In the genomic region with DNA sequence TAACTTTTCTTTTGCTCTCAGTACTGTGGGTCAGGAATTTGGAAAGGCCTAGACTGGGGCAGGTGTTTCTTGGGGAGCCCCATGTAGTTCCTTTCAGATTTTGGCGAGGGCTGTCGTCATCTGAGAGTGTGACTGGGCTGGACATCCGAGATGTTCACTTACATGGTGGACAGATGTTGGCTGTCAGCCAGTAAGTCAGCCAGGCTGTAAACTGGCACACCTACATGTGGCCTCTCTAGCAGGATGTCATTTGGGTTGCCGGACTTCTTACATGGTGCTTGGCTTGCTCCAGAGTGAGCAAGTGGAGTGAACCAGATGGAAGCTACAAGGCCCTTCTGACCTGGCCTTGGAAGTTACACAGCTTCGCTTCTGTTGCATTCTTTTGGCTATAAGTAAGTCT, we compare ENCODE assay signal across 1 cellular context.
TF ChIP-seq lines count a peak whose summit lies in the region.

No MANE protein-coding gene starts in this region.

TF ChIP-seq in K562, 482 proteins besides CTCF, POLR2A, EP300 and RAD21:
- no peak for TF ChIP-seq FOXJ2 (tag; IDR thresholded peaks at IDR 0.05)
- TF ChIP-seq, protein P1, sequence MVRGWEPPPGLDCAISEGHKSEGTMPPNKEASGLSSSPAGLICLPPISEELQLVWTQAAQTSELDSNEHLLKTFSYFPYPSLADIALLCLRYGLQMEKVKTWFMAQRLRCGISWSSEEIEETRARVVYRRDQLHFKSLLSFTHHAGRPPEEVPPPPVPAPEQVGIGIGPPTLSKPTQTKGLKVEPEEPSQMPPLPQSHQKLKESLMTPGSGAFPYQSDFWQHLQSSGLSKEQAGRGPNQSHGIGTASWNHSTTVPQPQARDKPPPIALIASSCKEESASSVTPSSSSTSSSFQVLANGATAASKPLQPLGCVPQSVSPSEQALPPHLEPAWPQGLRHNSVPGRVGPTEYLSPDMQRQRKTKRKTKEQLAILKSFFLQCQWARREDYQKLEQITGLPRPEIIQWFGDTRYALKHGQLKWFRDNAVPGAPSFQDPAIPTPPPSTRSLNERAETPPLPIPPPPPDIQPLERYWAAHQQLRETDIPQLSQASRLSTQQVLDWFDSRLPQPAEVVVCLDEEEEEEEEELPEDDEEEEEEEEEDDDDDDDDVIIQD (CRISPR knock-in tag; IDR thresholded peaks at IDR 0.05) = no peak
- TF ChIP-seq NFIC (IDR thresholded peaks at IDR 0.05) = peak; percentile 36; the same call in 1 of the 2 replicates
- TF ChIP-seq, protein P2, sequence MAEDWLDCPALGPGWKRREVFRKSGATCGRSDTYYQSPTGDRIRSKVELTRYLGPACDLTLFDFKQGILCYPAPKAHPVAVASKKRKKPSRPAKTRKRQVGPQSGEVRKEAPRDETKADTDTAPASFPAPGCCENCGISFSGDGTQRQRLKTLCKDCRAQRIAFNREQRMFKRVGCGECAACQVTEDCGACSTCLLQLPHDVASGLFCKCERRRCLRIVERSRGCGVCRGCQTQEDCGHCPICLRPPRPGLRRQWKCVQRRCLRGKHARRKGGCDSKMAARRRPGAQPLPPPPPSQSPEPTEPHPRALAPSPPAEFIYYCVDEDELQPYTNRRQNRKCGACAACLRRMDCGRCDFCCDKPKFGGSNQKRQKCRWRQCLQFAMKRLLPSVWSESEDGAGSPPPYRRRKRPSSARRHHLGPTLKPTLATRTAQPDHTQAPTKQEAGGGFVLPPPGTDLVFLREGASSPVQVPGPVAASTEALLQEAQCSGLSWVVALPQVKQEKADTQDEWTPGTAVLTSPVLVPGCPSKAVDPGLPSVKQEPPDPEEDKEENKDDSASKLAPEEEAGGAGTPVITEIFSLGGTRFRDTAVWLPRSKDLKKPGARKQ (CRISPR knock-in tag; IDR thresholded peaks at IDR 0.05) = no peak
- TF ChIP-seq HNRNPUL1 (IDR thresholded peaks at IDR 0.05; ENCODE audit: low read length) = no peak
- TF ChIP-seq SIN3B (IDR thresholded peaks at IDR 0.05; ENCODE audit: low read depth) = no peak
